Comparison of ENCODE assay signal across 24 cellular contexts in genomic region chr22:46727813-46728364, GRCh38. TPM values are rescaled to one million over a fixed set of nuclear protein-coding genes. Genes with fewer than 3 reads are reported as not detected.
DNase-seq lines count a peak whose midpoint lies in the region; ATAC-seq and TF ChIP-seq lines count a peak whose summit lies in the region.
"Had no signal": no experiment of that assay in that cellular context is flagged by ENCODE, and none has a peak within 500 bp of the region (broad histone marks: within the 10 kb centered on the region; RNA-seq: fewer than 3 reads in every experiment).

No MANE protein-coding gene starts in this region.

- H3K4me3 Mint-ChIP-seq in activated T-helper 2 cell treated with anti-CD3 and anti-CD28 coated beads, Interferon-gamma antibody, Interleukin-2, Interleukin-4, amounts not matched to agents 10 μg/mL and 5 μg/mL and 100 μg/mL, durations not matched to agents 14 hours and 24 hours and 36 hours (ENCODE audit: low read depth) = no peak overlapping the region
- H3K4me3 Mint-ChIP-seq: endodermal cell, neural progenitor cell, WTC11 had no signal

- H3K4me2 ChIP-seq in OCI-LY1 (ENCODE audit: low read length) = peak overlapping the region; percentile 4; the same call in 1 of the 2 replicates
- H3K4me2 ChIP-seq: neural progenitor cell had no signal

- H3K36me3 ChIP-seq in heart left ventricle = peaks cover 0 to 53% (median 7%) of the 10 kb centered on the region in 9 donors
- H3K36me3 ChIP-seq in OCI-LY1 (ENCODE audit: insufficient read depth, low read length) = peaks cover 43% of the 10 kb centered on the region
- no peaks in the 10 kb centered on the region for H3K36me3 ChIP-seq in right atrium auricular region
- H3K36me3 ChIP-seq in thymus (ENCODE audit: control insufficient read depth, insufficient read depth) = peaks cover 69% of the 10 kb centered on the region
- H3K36me3 ChIP-seq: neural progenitor cell had no signal

- H3K79me2 ChIP-seq in OCI-LY1 (ENCODE audit: insufficient read depth, low read length) = peaks cover 32% of the 10 kb centered on the region

- H4K20me1 ChIP-seq in OCI-LY1 (ENCODE audit: insufficient read depth, low read length) = no peaks in the 10 kb centered on the region

- H3K27me3 ChIP-seq in heart left ventricle (no peaks in the 10 kb centered on the region), OCI-LY1 (ENCODE audit: insufficient read depth, low read length) (no peaks in the 10 kb centered on the region), right atrium auricular region (no peaks in the 10 kb centered on the region), thymus (ENCODE audit: control insufficient read depth, insufficient read depth) (no peaks in the 10 kb centered on the region)
- H3K27me3 ChIP-seq: gastroesophageal sphincter, neural progenitor cell had no signal

- no peaks in the 10 kb centered on the region for H3K27me3 Mint-ChIP-seq in activated T-helper 2 cell treated with anti-CD3 and anti-CD28 coated beads, Interferon-gamma antibody, Interleukin-2, Interleukin-4, amounts not matched to agents 10 μg/mL and 5 μg/mL and 100 μg/mL, durations not matched to agents 14 hours and 24 hours and 36 hours (ENCODE audit: low read depth)

- H3K4me1 ChIP-seq in heart left ventricle (peaks cover 25 to 84% (median 69%) of the 10 kb centered on the region in 12 donors), OCI-LY1 (ENCODE audit: insufficient read depth, low read length, severe bottlenecking) (peaks cover 69% of the 10 kb centered on the region), right atrium auricular region (peaks cover 0 to 82% of the 10 kb centered on the region in 2 donors), thymus (ENCODE audit: control insufficient read depth, insufficient read depth, low read length) (peaks cover 7% of the 10 kb centered on the region)

- no peak overlapping the region for H2AFZ ChIP-seq in OCI-LY1 (ENCODE audit: low read length)
- H2AFZ ChIP-seq: neural progenitor cell had no signal

- peaks cover 15% of the 10 kb centered on the region for H3K4me1 Mint-ChIP-seq in activated T-helper 2 cell treated with anti-CD3 and anti-CD28 coated beads, Interferon-gamma antibody, Interleukin-2, Interleukin-4, amounts not matched to agents 10 μg/mL and 5 μg/mL and 100 μg/mL, durations not matched to agents 14 hours and 24 hours and 36 hours (ENCODE audit: low read depth)

- H3K4me3 ChIP-seq in heart left ventricle (no peak overlapping the region), OCI-LY1 (ENCODE audit: low read depth, low read length, poor library complexity, severe bottlenecking) (no peak overlapping the region), right atrium auricular region (no peak overlapping the region), thymus (ENCODE audit: low read length) (no peak overlapping the region)
- H3K4me3 ChIP-seq: gastroesophageal sphincter, K562, lung, neural progenitor cell had no signal

- H3K9ac ChIP-seq in OCI-LY1 (ENCODE audit: low read length) = peak overlapping the region; percentile 9; the same call in 1 of the 2 replicates
- H3K9ac ChIP-seq: neural progenitor cell had no signal

- peak overlapping the region in 11 of 12 donors; percentile 47 to 99 (median 73) for H3K27ac ChIP-seq in heart left ventricle
- H3K27ac ChIP-seq in OCI-LY1 (ENCODE audit: low read depth, low read length, poor library complexity, severe bottlenecking) = peak overlapping the region; percentile 72
- peak overlapping the region; percentile 85 to 87 for H3K27ac ChIP-seq in right atrium auricular region
- peak overlapping the region; percentile 13 for H3K27ac ChIP-seq in thymus (ENCODE audit: low read depth)
- H3K27ac ChIP-seq: C4-2B, neural progenitor cell had no signal

- no peaks in the 10 kb centered on the region for H3K9me2 ChIP-seq in OCI-LY1 (ENCODE audit: low read depth, low read length)

- 66 to 83% (median 81%) methylated on average over 6 to 19 of the region's 19 CpGs for WGBS in heart left ventricle, 4 donors
- WGBS in thymus = 88% methylated on average over 19 of the region's 19 CpGs

- H3K36me3 Mint-ChIP-seq in activated T-helper 2 cell treated with anti-CD3 and anti-CD28 coated beads, Interferon-gamma antibody, Interleukin-2, Interleukin-4, amounts not matched to agents 10 μg/mL and 5 μg/mL and 100 μg/mL, durations not matched to agents 14 hours and 24 hours and 36 hours (ENCODE audit: low read depth) = peaks cover 44% of the 10 kb centered on the region

- H3F3A ChIP-seq in OCI-LY1 (ENCODE audit: insufficient read depth, low read length) = no peaks in the 10 kb centered on the region

- no peak for ATAC-seq in heart left ventricle
- ATAC-seq in Right ventricle myocardium superior (ENCODE audit: poor library complexity) = no peak
- ATAC-seq in HG03565 (IDR thresholded peaks at IDR 0.05; ENCODE audit: unreplicated experiment) = no peak
- ATAC-seq: gastroesophageal sphincter, K562, WTC11 had no signal

- no peak overlapping the region for H3K27ac Mint-ChIP-seq in activated T-helper 2 cell treated with anti-CD3 and anti-CD28 coated beads, Interferon-gamma antibody, Interleukin-2, Interleukin-4, amounts not matched to agents 10 μg/mL and 5 μg/mL and 100 μg/mL, durations not matched to agents 14 hours and 24 hours and 36 hours
- H3K27ac Mint-ChIP-seq: endodermal cell, neural progenitor cell had no signal

- TF ChIP-seq CTCF in heart left ventricle (IDR thresholded peaks at IDR 0.05) (no peak), OCI-LY1 (IDR thresholded peaks at IDR 0.05; ENCODE audit: low read length) (no peak), right atrium auricular region (IDR thresholded peaks at IDR 0.05) (no peak)

- peak in 1 of 5 donors; percentile 16 for DNase-seq in heart left ventricle
- no peak for DNase-seq in Right ventricle myocardium superior
- no peak for DNase-seq in right atrium auricular region (ENCODE audit: low spot score)
- no peak for DNase-seq in activated T-helper 2 cell treated with anti-CD3 and anti-CD28 coated beads, Interferon-gamma antibody, Interleukin-2, Interleukin-4, amounts not matched to agents 10 μg/mL and 5 μg/mL and 100 μg/mL, durations not matched to agents 14 hours and 24 hours and 36 hours (ENCODE audit: low spot score)
- no peak for DNase-seq in NCI-H128 (lab: John Stamatoyannopoulos, UW; ENCODE audit: unreplicated experiment)
- DNase-seq: ACHN; activated CD8-positive, alpha-beta memory T cell treated with anti-CD3 and anti-CD28 coated beads, Interleukin-2, amount 50 U/mL, for 48 hours; activated gamma-delta T cell; endodermal cell; islet precursor cell; NCI-H1436; NCI-H446 treated with DMSO at 0.1 percent for 48 hours; OCI-M1; SHP77; T1000 had no signal

- intact Hi-C loops in heart left ventricle (cut with DNase I) = loop anchor here in 5 of 10 donors (5.0 kb wide), 3 partner anchors 34 to 41 kb away; partner anchors contain the start of gene TBC1D22A (in 1 of the 5)
- intact Hi-C loops in Right ventricle myocardium superior (cut with DNase I) = no loop called here
- intact Hi-C loops in activated T-helper 2 cell treated with anti-CD3 and anti-CD28 coated beads, Interferon-gamma antibody, Interleukin-2, Interleukin-4, amounts not matched to agents 10 μg/mL and 5 μg/mL and 100 μg/mL, durations not matched to agents 14 hours and 24 hours and 36 hours (cut with micrococcal nuclease) = no loop called here

- TF ChIP-seq POLR2A in heart left ventricle (IDR thresholded peaks at IDR 0.05) = no peak

- no peaks in the 10 kb centered on the region for H3K9me3 Mint-ChIP-seq in activated T-helper 2 cell treated with anti-CD3 and anti-CD28 coated beads, Interferon-gamma antibody, Interleukin-2, Interleukin-4, amounts not matched to agents 10 μg/mL and 5 μg/mL and 100 μg/mL, durations not matched to agents 14 hours and 24 hours and 36 hours
- H3K9me3 Mint-ChIP-seq: endodermal cell, neural progenitor cell, WTC11 had no signal

- no peaks in the 10 kb centered on the region for H3K9me3 ChIP-seq in heart left ventricle
- H3K9me3 ChIP-seq in OCI-LY1 (ENCODE audit: low read length) = no peaks in the 10 kb centered on the region
- H3K9me3 ChIP-seq in right atrium auricular region = no peaks in the 10 kb centered on the region
- H3K9me3 ChIP-seq in thymus (ENCODE audit: control insufficient read depth) = no peaks in the 10 kb centered on the region
- H3K9me3 ChIP-seq: gastroesophageal sphincter had no signal

RNA-seq across cellular contexts. Expression of gene CERK, which starts 10.2 kb away (rescaled TPM):
- total RNA-seq in heart left ventricle (100 to 1,000 TPM in 1 of 9 donors, 10 to 100 TPM in 8; 52.6 to 125 (median 72.3) TPM), Right ventricle myocardium superior (69.0 TPM), right atrium auricular region (10 to 100 TPM; 46.0 to 59.8 TPM)
- polyA plus RNA-seq in heart left ventricle (100 to 1,000 TPM in 1 of 2 donors, 10 to 100 TPM in 1; 17.8 to 114 TPM), thymus (47.1 TPM)
- 57.1 and 62.8 TPM in 2 replicates for total RNA-seq in activated T-helper 2 cell treated with anti-CD3 and anti-CD28 coated beads, Interferon-gamma antibody, Interleukin-2, Interleukin-4, amounts not matched to agents 10 μg/mL and 5 μg/mL and 100 μg/mL, durations not matched to agents 14 hours and 24 hours and 36 hours

RNA-seq across cellular contexts. Expression of gene TBC1D22A, which starts 34.6 kb away (rescaled TPM):
- total RNA-seq in heart left ventricle = 10 to 100 TPM; 14.0 to 30.7 (median 18.6) TPM
- 10 to 100 TPM in 1 of 2 donors, 1 to 10 TPM in 1; 9.4 to 18.9 TPM for polyA plus RNA-seq in heart left ventricle
- total RNA-seq in Right ventricle myocardium superior = 14.0 TPM
- total RNA-seq in right atrium auricular region = 10 to 100 TPM; 11.5 to 15.4 TPM
- polyA plus RNA-seq in thymus = 25.7 TPM
- total RNA-seq in activated T-helper 2 cell treated with anti-CD3 and anti-CD28 coated beads, Interferon-gamma antibody, Interleukin-2, Interleukin-4, amounts not matched to agents 10 μg/mL and 5 μg/mL and 100 μg/mL, durations not matched to agents 14 hours and 24 hours and 36 hours = 34.8 and 38.3 TPM in 2 replicates

Comparison
In these comparisons a context has a peak if more than half of its experiments do, and no peak if none do; other contexts are left out.
1. H3K27ac ChIP-seq: peak in every context shown above with its lines; median percentile 86 in right atrium auricular region; 73 in heart left ventricle; 72 in OCI-LY1; 13 in thymus.